ENCODE assay signal across 9 cellular contexts in the genomic region with DNA sequence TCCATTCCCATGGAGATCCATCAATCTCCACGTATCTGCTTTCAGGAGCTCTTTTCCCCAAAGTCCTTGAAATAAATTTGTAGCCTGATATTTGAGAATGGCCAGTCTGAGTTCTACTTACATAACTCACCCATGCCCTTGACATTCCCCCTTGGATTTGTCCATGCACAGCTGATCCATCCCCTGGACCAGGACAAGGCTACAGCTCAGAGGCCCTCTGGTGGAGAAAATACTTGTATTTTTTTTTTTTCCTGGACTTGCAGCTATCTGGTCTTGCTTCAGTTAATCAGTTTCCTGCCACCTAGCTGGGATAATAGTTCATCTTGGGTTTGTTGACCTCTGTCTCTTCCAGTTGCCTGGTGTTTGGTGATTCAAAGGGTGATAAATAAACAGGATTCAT.
A peak's percentile ranks its signal among the peaks of the same experiment; 100 is the strongest.
DNase-seq lines count a peak whose midpoint lies in the region; ATAC-seq and TF ChIP-seq lines count a peak whose summit lies in the region.
"Had no signal": no experiment of that assay in that cellular context is flagged by ENCODE, and none has a peak within 500 bp of the region (broad histone marks: within the 10 kb centered on the region; RNA-seq: fewer than 3 reads in every experiment).

No MANE protein-coding gene starts in this region.

- H3K9me3 ChIP-seq in Loucy (ENCODE audit: insufficient read depth, low read depth, low read length), result no peaks in the 10 kb centered on the region
- H3K9me3 ChIP-seq in upper lobe of left lung, result no peaks in the 10 kb centered on the region
- peaks cover 0 to 24% (median 7%) of the 10 kb centered on the region in 8 donors for H3K9me3 ChIP-seq in spleen

- H3K4me3 ChIP-seq in GM12865 (ENCODE audit: low read depth, low read length), result no peak overlapping the region
- H3K4me3 ChIP-seq in Loucy (ENCODE audit: low read length, poor library complexity, severe bottlenecking), result no peak overlapping the region
- no peak overlapping the region for H3K4me3 ChIP-seq in upper lobe of left lung
- no peak overlapping the region for H3K4me3 ChIP-seq in spleen
- H3K4me3 ChIP-seq: esophagus muscularis mucosa had no signal

- ATAC-seq in GM18520 (IDR thresholded peaks at IDR 0.05; ENCODE audit: unreplicated experiment), result no peak
- ATAC-seq in upper lobe of left lung (ENCODE audit: low FRiP score in 2 of 2), result no peak
- ATAC-seq: activated CD8-positive, alpha-beta T cell treated with anti-CD3 and anti-CD28 coated beads for 36 hours had no signal

- TF ChIP-seq POLR2A in upper lobe of left lung (IDR thresholded peaks at IDR 0.05) (no peak), spleen (IDR thresholded peaks at IDR 0.05) (no peak)

- no peak overlapping the region for H3K27ac ChIP-seq in upper lobe of left lung
- no peak overlapping the region for H3K27ac ChIP-seq in spleen
- H3K27ac ChIP-seq: esophagus muscularis mucosa had no signal

- WGBS in upper lobe of left lung, 2 donors, result 54 to 76% methylated on average over 1 of the region's 1 CpG
- WGBS in spleen, 5 donors, result 58 to 73% (median 64%) methylated on average over 1 of the region's 1 CpG

- no peak overlapping the region for H3K9ac ChIP-seq in Loucy (ENCODE audit: low read depth, low read length, poor library complexity, severe bottlenecking)

- H3K9me3 Mint-ChIP-seq in chondrocyte (ENCODE audit: low read depth), result peaks cover 3% of the 10 kb centered on the region
- H3K9me3 Mint-ChIP-seq in nephron, result peaks cover 19% of the 10 kb centered on the region

- no peak for TF ChIP-seq EP300 in upper lobe of left lung (IDR thresholded peaks at IDR 0.05)

- H3F3A ChIP-seq in Loucy (ENCODE audit: low read depth), result no peaks in the 10 kb centered on the region

- H3K4me2 ChIP-seq in Loucy (ENCODE audit: low read depth, low read length, poor library complexity, severe bottlenecking), result no peak overlapping the region

- H3K36me3 Mint-ChIP-seq in chondrocyte (ENCODE audit: low read depth), result no peaks in the 10 kb centered on the region
- H3K36me3 Mint-ChIP-seq in nephron (ENCODE audit: low read depth), result peaks cover 3% of the 10 kb centered on the region

- intact Hi-C loops in spleen (cut with DNase I; ENCODE audit: low total_unique reads), result no loop called here

- no peaks in the 10 kb centered on the region for H3K4me1 Mint-ChIP-seq in chondrocyte (ENCODE audit: low read depth)
- H3K4me1 Mint-ChIP-seq in nephron, result peaks cover 10% of the 10 kb centered on the region

- H3K27me3 ChIP-seq in Loucy (ENCODE audit: insufficient read depth, low read length, poor library complexity, severe bottlenecking), result no peaks in the 10 kb centered on the region
- H3K27me3 ChIP-seq in upper lobe of left lung, result no peaks in the 10 kb centered on the region
- H3K27me3 ChIP-seq in spleen (replicated peaks in 1 of 7), result no peaks in the 10 kb centered on the region
- H3K27me3 ChIP-seq: esophagus muscularis mucosa had no signal

- H3K9me2 ChIP-seq in Loucy (replicated peaks; ENCODE audit: low read depth, low read length), result no peaks in the 10 kb centered on the region

- H3K36me3 ChIP-seq in Loucy (ENCODE audit: insufficient read depth, low read length) (no peaks in the 10 kb centered on the region), upper lobe of left lung (no peaks in the 10 kb centered on the region), spleen (no peaks in the 10 kb centered on the region)
- H3K36me3 ChIP-seq: esophagus muscularis mucosa had no signal

- H3K27ac Mint-ChIP-seq in chondrocyte (ENCODE audit: unreplicated experiment), result no peak overlapping the region
- H3K27ac Mint-ChIP-seq in nephron, result peak overlapping the region in 2 of 3 experiments; percentile 14 to 46
- H3K27ac Mint-ChIP-seq: activated CD8-positive, alpha-beta T cell treated with anti-CD3 and anti-CD28 coated beads for 36 hours had no signal

- DNase-seq in GM12865 (ENCODE audit: low read depth) (no peak), chondrocyte (ENCODE audit: low spot score) (no peak), upper lobe of left lung (no peak), spleen (no peak)
- DNase-seq: activated CD8-positive, alpha-beta T cell treated with anti-CD3 and anti-CD28 coated beads for 36 hours had no signal

- no peaks in the 10 kb centered on the region for H4K20me1 ChIP-seq in Loucy (ENCODE audit: insufficient read depth, low read length, poor library complexity, severe bottlenecking)

- H3K4me3 Mint-ChIP-seq in chondrocyte (ENCODE audit: unreplicated experiment) (no peak overlapping the region), nephron (no peak overlapping the region)
- H3K4me3 Mint-ChIP-seq: activated CD8-positive, alpha-beta T cell treated with anti-CD3 and anti-CD28 coated beads for 36 hours had no signal

- no peak overlapping the region for H2AFZ ChIP-seq in Loucy (ENCODE audit: low read length)

- H3K27me3 Mint-ChIP-seq in chondrocyte (ENCODE audit: low read depth), result no peaks in the 10 kb centered on the region
- H3K27me3 Mint-ChIP-seq in nephron (ENCODE audit: low read depth), result no peaks in the 10 kb centered on the region
- H3K27me3 Mint-ChIP-seq: activated CD8-positive, alpha-beta T cell treated with anti-CD3 and anti-CD28 coated beads for 36 hours had no signal

- TF ChIP-seq CTCF in GM12865 (IDR thresholded peaks at IDR 0.05; ENCODE audit: insufficient read depth, low read depth, low read length, missing control alignments), result peak; percentile 16
- peak; percentile 71 for TF ChIP-seq CTCF in Loucy (conservative IDR thresholded peaks at IDR 0.05; ENCODE audit: low read length)
- peak; percentile 71 for TF ChIP-seq CTCF in chondrocyte (IDR thresholded peaks at IDR 0.05)
- peak; percentile 18 to 54 (median 25) for TF ChIP-seq CTCF in nephron (IDR thresholded peaks at IDR 0.05; ENCODE audit: unreplicated experiment in 3 of 3)
- TF ChIP-seq CTCF in upper lobe of left lung (IDR thresholded peaks at IDR 0.05), result no peak
- peak in 1 of 11 experiments; percentile 12 for TF ChIP-seq CTCF in spleen (IDR thresholded peaks at IDR 0.05 in 8 of 11, conservative IDR thresholded peaks at IDR 0.05 in 3 of 11)

- H3K79me2 ChIP-seq in Loucy (ENCODE audit: insufficient read depth, low read length), result no peaks in the 10 kb centered on the region

- H3K4me1 ChIP-seq in Loucy (ENCODE audit: insufficient read depth, low read length, poor library complexity, severe bottlenecking), result no peaks in the 10 kb centered on the region
- no peaks in the 10 kb centered on the region for H3K4me1 ChIP-seq in upper lobe of left lung
- H3K4me1 ChIP-seq in spleen, result no peaks in the 10 kb centered on the region
- H3K4me1 ChIP-seq: esophagus muscularis mucosa had no signal

Comparison
In these comparisons a context has a peak if more than half of its experiments do, and no peak if none do; other contexts are left out.
1. CTCF ChIP-seq: peak in GM12865 (single experiment), Loucy (single experiment), chondrocyte (single experiment) and nephron (3 of 3); none in upper lobe of left lung (0 of 6).